In genomic region chr2:237923507-237924163, GRCh38 we compare ENCODE assay signal across 8 cellular contexts. TPM values are rescaled to one million over a fixed set of nuclear protein-coding genes. Genes with fewer than 3 reads are reported as not detected.
DNase-seq lines count a peak whose midpoint lies in the region; ATAC-seq and TF ChIP-seq lines count a peak whose summit lies in the region.

No MANE protein-coding gene starts in this region.

- H3K9me3 Mint-ChIP-seq in natural killer cell: peaks cover 0 to 2% of the 10 kb centered on the region in 2 donors
- H3K9me3 Mint-ChIP-seq in stimulated activated naive CD8-positive, alpha-beta T cell treated with anti-CD3 and anti-CD28 coated beads, Interleukin-15, Interleukin-2, amounts not matched to agents 100 ng/mL and 50 ng/mL, for 24 hours: peaks cover 1% of the 10 kb centered on the region

- H3K4me1 Mint-ChIP-seq in natural killer cell: peaks cover 30 to 34% of the 10 kb centered on the region in 2 donors
- peaks cover 41% of the 10 kb centered on the region for H3K4me1 Mint-ChIP-seq in stimulated activated naive CD8-positive, alpha-beta T cell treated with anti-CD3 and anti-CD28 coated beads, Interleukin-15, Interleukin-2, amounts not matched to agents 100 ng/mL and 50 ng/mL, for 24 hours (ENCODE audit: low read depth)

- H3K27ac Mint-ChIP-seq in natural killer cell: peak overlapping the region; percentile 8 to 84
- H3K27ac Mint-ChIP-seq in stimulated activated naive CD8-positive, alpha-beta T cell treated with anti-CD3 and anti-CD28 coated beads, Interleukin-15, Interleukin-2, amounts not matched to agents 100 ng/mL and 50 ng/mL, for 24 hours: peak overlapping the region; percentile 92

- peak; percentile 98 to 100 (median 98) for TF ChIP-seq CTCF in esophagus muscularis mucosa (IDR thresholded peaks at IDR 0.05)
- TF ChIP-seq CTCF in natural killer cell (IDR thresholded peaks at IDR 0.05): peak; percentile 97

- H3K27me3 Mint-ChIP-seq in natural killer cell (ENCODE audit: low read depth in 2 of 2): no peaks in the 10 kb centered on the region
- H3K27me3 Mint-ChIP-seq in stimulated activated naive CD8-positive, alpha-beta T cell treated with anti-CD3 and anti-CD28 coated beads, Interleukin-15, Interleukin-2, amounts not matched to agents 100 ng/mL and 50 ng/mL, for 24 hours: no peaks in the 10 kb centered on the region

- DNase-seq in ELF-1 (ENCODE audit: low read depth, low spot score): peak; percentile 81
- DNase-seq in NOMO-1 (lab: John Stamatoyannopoulos, UW; ENCODE audit: unreplicated experiment in 2 of 2): peak; percentile 42 to 47
- DNase-seq in activated T-cell treated with anti-CD3 and anti-CD28 coated beads for 24 hours (ENCODE audit: low read depth): peak; percentile 78
- DNase-seq in esophagus muscularis mucosa (ENCODE audit: extremely low spot score): peak; percentile 93
- peak; percentile 81 for DNase-seq in natural killer cell
- no peak for DNase-seq in NCI-H2081 treated with DMSO at 0.1 percent for 48 hours (lab: John Stamatoyannopoulos, UW)

- peaks cover 7 to 26% (median 23%) of the 10 kb centered on the region in 4 donors for H3K4me1 ChIP-seq in esophagus muscularis mucosa

- peaks cover 0 to 3% (median 0%) of the 10 kb centered on the region in 4 donors for H3K36me3 ChIP-seq in esophagus muscularis mucosa

- peak; percentile 78 for ATAC-seq in HG02623 (IDR thresholded peaks at IDR 0.05; ENCODE audit: unreplicated experiment)
- ATAC-seq in natural killer cell: peak; percentile 98 to 100 (median 99)

- no peaks in the 10 kb centered on the region for H3K27me3 ChIP-seq in esophagus muscularis mucosa

- 14% methylated on average over 32 of the region's 32 CpGs for WGBS in esophagus muscularis mucosa

- H3K9me3 ChIP-seq in esophagus muscularis mucosa: no peaks in the 10 kb centered on the region

- H3K27ac ChIP-seq in esophagus muscularis mucosa (replicated peaks in 1 of 4): peak overlapping the region; percentile 73 to 79 (median 78)

- H3K36me3 Mint-ChIP-seq in natural killer cell: no peaks in the 10 kb centered on the region
- no peaks in the 10 kb centered on the region for H3K36me3 Mint-ChIP-seq in stimulated activated naive CD8-positive, alpha-beta T cell treated with anti-CD3 and anti-CD28 coated beads, Interleukin-15, Interleukin-2, amounts not matched to agents 100 ng/mL and 50 ng/mL, for 24 hours (ENCODE audit: low read depth)

- peak overlapping the region; percentile 85 for H3K4me3 Mint-ChIP-seq in natural killer cell
- H3K4me3 Mint-ChIP-seq in stimulated activated naive CD8-positive, alpha-beta T cell treated with anti-CD3 and anti-CD28 coated beads, Interleukin-15, Interleukin-2, amounts not matched to agents 100 ng/mL and 50 ng/mL, for 24 hours: peak overlapping the region; percentile 52

- no peak for TF ChIP-seq EP300 in esophagus muscularis mucosa (IDR thresholded peaks at IDR 0.05)

- H3K4me3 ChIP-seq in esophagus muscularis mucosa: peak overlapping the region; percentile 43 to 55 (median 48)

- intact Hi-C loops in esophagus muscularis mucosa (cut with DNase I) (loop anchor here (2.0 to 10.0 kb wide), 2 partner anchors 67 to 141 kb away; partner anchors contain the start of gene SCLY), natural killer cell (cut with micrococcal nuclease) (loop anchor here (1.0 kb wide), 1 partner anchor 65 kb away; no protein-coding TSS in a partner anchor)

- TF ChIP-seq POLR2A in esophagus muscularis mucosa (IDR thresholded peaks at IDR 0.05; ENCODE audit: low read depth): no peak

RNA-seq across cellular contexts. Expression of gene UBE2F, which starts 43.2 kb away (rescaled TPM):
- total RNA-seq in esophagus muscularis mucosa (100 to 1,000 TPM in 1 of 4 donors, 10 to 100 TPM in 3; 59.0 to 111 (median 78.5) TPM), natural killer cell (100 to 1,000 TPM in 1 of 3 donors, 10 to 100 TPM in 2; 82.4 to 135 (median 96.1) TPM)
